ENCODE assay signal across 12 cellular contexts in the genomic region with DNA sequence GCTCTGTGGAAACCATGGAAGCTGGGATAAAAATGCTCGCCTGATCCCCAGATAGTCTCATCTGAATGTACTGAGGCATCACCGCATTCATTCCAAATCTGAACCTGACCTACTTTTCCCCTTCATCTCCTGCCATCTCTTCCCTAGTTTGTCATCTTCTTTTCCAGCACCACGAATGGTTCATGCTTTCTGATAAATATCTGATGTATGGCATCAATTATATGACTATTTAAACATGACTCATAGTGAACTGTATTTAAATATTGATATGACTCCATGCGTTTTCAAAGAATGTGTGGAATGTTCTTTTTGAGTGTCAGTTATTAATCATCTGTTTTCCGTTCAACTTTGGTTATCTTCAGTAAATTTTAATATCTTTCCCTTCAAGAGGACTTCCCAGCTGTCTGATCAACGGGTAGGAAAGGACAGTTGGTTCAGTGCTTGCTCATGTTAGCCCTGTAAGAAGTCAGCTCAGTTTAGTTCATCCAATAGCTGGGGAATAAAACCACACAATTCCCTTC. TPM values are rescaled to one million over a fixed set of nuclear protein-coding genes. Genes with fewer than 3 reads are reported as not detected.
A peak's percentile ranks its signal among the peaks of the same experiment; 100 is the strongest.
DNase-seq lines count a peak whose midpoint lies in the region; ATAC-seq, FAIRE-seq and TF ChIP-seq lines count a peak whose summit lies in the region.
"Had no signal": no experiment of that assay in that cellular context is flagged by ENCODE, and none has a peak within 500 bp of the region (broad histone marks: within the 10 kb centered on the region; RNA-seq: fewer than 3 reads in every experiment).

No MANE protein-coding gene starts in this region.

- no peak overlapping the region for H3K27ac ChIP-seq in foreskin keratinocyte
- H3K27ac ChIP-seq: pancreas had no signal

- CTCF ChIA-PET in WTC11 (lab: Charles Lee): no interaction called here

- H3K36me3 Mint-ChIP-seq in HFFc6 (ENCODE audit: low read depth) (peaks cover 33% of the 10 kb centered on the region), WTC11 (peaks cover 19% of the 10 kb centered on the region)

- no peak for FAIRE-seq in urothelium cell line (lab: Jason Lieb, UNC)
- FAIRE-seq: pancreas had no signal

- ATAC-seq in WTC11: no peak
- peak; percentile 92 for ATAC-seq in foreskin keratinocyte
- ATAC-seq: pancreas had no signal

- H3K4me1 Mint-ChIP-seq in HFFc6 (ENCODE audit: low read depth): peaks cover 77% of the 10 kb centered on the region
- H3K4me1 Mint-ChIP-seq in WTC11: peaks cover 34% of the 10 kb centered on the region

- POLR2A ChIA-PET in WTC11 (lab: Charles Lee): no interaction called here

- TF ChIP-seq CTCF in HFFc6 (IDR thresholded peaks at IDR 0.05) (no peak), WTC11 (IDR thresholded peaks at IDR 0.05) (no peak), foreskin keratinocyte (conservative IDR thresholded peaks at IDR 0.05) (no peak)

- peak overlapping the region; percentile 89 for H3K27ac Mint-ChIP-seq in HFFc6
- peak overlapping the region; percentile 27; the same call in 1 of the 2 replicates for H3K27ac Mint-ChIP-seq in WTC11

- H3K4me1 ChIP-seq in foreskin keratinocyte: peaks cover 28% of the 10 kb centered on the region
- H3K4me1 ChIP-seq: pancreas had no signal

- no peaks in the 10 kb centered on the region for H3K27me3 Mint-ChIP-seq in HFFc6 (ENCODE audit: insufficient read depth)
- no peaks in the 10 kb centered on the region for H3K27me3 Mint-ChIP-seq in WTC11 (ENCODE audit: low read depth)

- DNase-seq in HFFc6: peak; percentile 82
- DNase-seq in WTC11 (ENCODE audit: low spot score): no peak
- peak; percentile 71 to 83 for DNase-seq in foreskin keratinocyte
- DNase-seq in urothelium cell line (ENCODE audit: low spot score): peak; percentile 24
- DNase-seq in nucleus accumbens (lab: John Stamatoyannopoulos, UW): no peak
- no peak for DNase-seq in activated CD4-positive, alpha-beta T cell treated with anti-CD3 and anti-CD28 coated beads for 48 hours
- no peak for DNase-seq in OCI-M2 (lab: John Stamatoyannopoulos, UW; ENCODE audit: unreplicated experiment)
- DNase-seq: activated CD4-positive, CD25-positive, alpha-beta regulatory T cell treated with anti-CD3 and anti-CD28 coated beads, Interleukin-2, amount 50 U/mL, for 72 hours; central memory CD4-positive, alpha-beta T cell; foreskin melanocyte; pancreas; stimulated activated CD4-positive, alpha-beta T cell treated with anti-CD3 and anti-CD28 coated beads, Interleukin-2, amount 100 ng/mL, for 48 hours had no signal

- H3K27me3 ChIP-seq in foreskin keratinocyte: no peaks in the 10 kb centered on the region
- H3K27me3 ChIP-seq: pancreas had no signal

- H3K4me3 Mint-ChIP-seq in HFFc6 (peak overlapping the region; percentile 76), WTC11 (no peak overlapping the region)

- H3K9me3 Mint-ChIP-seq in HFFc6 (no peaks in the 10 kb centered on the region), WTC11 (no peaks in the 10 kb centered on the region)

TF ChIP-seq in WTC11, 78 proteins besides CTCF, POLR2A, EP300 and RAD21 (continues in another document):
- TF ChIP-seq FOXJ3 (CRISPR knock-in tag; IDR thresholded peaks at IDR 0.05; ENCODE audit: borderline replicate concordance): no peak
- TF ChIP-seq HMGXB4 (CRISPR knock-in tag; IDR thresholded peaks at IDR 0.05): no peak
- TF ChIP-seq, protein P1, sequence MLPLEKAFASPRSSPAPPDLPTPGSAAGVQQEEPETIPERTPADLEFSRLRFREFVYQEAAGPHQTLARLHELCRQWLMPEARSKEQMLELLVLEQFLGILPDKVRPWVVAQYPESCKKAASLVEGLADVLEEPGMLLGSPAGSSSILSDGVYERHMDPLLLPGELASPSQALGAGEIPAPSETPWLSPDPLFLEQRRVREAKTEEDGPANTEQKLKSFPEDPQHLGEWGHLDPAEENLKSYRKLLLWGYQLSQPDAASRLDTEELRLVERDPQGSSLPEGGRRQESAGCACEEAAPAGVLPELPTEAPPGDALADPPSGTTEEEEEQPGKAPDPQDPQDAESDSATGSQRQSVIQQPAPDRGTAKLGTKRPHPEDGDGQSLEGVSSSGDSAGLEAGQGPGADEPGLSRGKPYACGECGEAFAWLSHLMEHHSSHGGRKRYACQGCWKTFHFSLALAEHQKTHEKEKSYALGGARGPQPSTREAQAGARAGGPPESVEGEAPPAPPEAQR (CRISPR knock-in tag; IDR thresholded peaks at IDR 0.05): no peak
- TF ChIP-seq, protein P2, sequence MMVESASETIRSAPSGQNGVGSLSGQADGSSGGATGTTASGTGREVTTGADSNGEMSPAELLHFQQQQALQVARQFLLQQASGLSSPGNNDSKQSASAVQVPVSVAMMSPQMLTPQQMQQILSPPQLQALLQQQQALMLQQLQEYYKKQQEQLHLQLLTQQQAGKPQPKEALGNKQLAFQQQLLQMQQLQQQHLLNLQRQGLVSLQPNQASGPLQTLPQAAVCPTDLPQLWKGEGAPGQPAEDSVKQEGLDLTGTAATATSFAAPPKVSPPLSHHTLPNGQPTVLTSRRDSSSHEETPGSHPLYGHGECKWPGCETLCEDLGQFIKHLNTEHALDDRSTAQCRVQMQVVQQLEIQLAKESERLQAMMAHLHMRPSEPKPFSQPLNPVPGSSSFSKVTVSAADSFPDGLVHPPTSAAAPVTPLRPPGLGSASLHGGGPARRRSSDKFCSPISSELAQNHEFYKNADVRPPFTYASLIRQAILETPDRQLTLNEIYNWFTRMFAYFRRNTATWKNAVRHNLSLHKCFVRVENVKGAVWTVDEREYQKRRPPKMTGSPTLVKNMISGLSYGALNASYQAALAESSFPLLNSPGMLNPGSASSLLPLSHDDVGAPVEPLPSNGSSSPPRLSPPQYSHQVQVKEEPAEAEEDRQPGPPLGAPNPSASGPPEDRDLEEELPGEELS (CRISPR knock-in tag; IDR thresholded peaks at IDR 0.05): no peak
- TF ChIP-seq, protein P3, sequence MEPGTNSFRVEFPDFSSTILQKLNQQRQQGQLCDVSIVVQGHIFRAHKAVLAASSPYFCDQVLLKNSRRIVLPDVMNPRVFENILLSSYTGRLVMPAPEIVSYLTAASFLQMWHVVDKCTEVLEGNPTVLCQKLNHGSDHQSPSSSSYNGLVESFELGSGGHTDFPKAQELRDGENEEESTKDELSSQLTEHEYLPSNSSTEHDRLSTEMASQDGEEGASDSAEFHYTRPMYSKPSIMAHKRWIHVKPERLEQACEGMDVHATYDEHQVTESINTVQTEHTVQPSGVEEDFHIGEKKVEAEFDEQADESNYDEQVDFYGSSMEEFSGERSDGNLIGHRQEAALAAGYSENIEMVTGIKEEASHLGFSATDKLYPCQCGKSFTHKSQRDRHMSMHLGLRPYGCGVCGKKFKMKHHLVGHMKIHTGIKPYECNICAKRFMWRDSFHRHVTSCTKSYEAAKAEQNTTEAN (CRISPR knock-in tag; IDR thresholded peaks at IDR 0.05): no peak
- no peak for TF ChIP-seq TEAD1 (CRISPR knock-in tag; IDR thresholded peaks at IDR 0.05)
- TF ChIP-seq, protein P4, sequence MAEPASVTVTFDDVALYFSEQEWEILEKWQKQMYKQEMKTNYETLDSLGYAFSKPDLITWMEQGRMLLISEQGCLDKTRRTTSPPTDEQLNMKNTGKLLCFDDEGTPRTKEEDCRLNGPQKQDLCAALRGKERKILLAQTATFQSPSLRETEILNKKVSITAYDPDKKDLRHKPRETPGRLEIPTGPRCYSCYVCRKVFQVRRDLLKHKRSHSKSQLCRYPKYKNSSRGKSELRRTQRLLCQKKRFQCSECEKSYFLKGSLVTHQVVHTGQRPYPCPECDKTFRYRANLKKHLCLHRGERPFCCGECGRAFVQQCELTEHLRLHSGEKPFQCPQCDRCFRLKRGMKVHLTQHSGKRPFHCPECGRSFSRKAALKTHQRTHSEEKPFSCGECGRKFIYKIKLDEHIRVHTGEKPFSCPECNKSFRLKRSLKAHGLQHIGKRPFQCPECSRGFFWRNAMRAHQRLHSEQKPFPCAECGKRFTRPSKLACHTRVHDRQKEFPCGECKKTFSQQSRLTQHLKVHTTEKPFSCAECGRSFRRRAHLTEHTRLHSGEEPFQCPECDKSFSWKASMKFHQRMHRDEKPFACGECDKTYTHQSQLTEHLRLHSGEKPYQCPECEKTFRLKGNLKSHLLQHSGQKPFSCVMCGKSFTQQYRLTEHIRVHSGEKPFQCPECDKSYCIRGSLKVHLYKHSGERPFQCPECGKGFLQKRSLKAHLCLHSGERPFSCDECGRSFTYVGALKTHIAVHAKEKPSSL (CRISPR knock-in tag; conservative IDR thresholded peaks at IDR 0.05): no peak
- TF ChIP-seq ATF3 (CRISPR knock-in tag; conservative IDR thresholded peaks at IDR 0.05): no peak
- no peak for TF ChIP-seq NFE2L1 (CRISPR knock-in tag; IDR thresholded peaks at IDR 0.05)
- TF ChIP-seq KAT7 (CRISPR knock-in tag; IDR thresholded peaks at IDR 0.05; ENCODE audit: borderline replicate concordance): no peak
- no peak for TF ChIP-seq JUN (CRISPR knock-in tag; IDR thresholded peaks at IDR 0.05)

RNA-seq across cellular contexts. Expression of gene BASP1, which starts 21.1 kb away (rescaled TPM):
- 100 to 1,000 TPM; 101 to 158 (median 151) TPM for total RNA-seq in HFFc6 (2021; fragmentation: NEBNext Ultra II Directional; extraction: Animal tissue kit (Norgen Biotek cat#: 25700))
- total RNA-seq in WTC11 (2021): 108 to 123 TPM (median 119 TPM) in 3 replicates
- 83.8 and 106 TPM in 2 replicates for total RNA-seq in foreskin keratinocyte
- polyA plus RNA-seq in foreskin keratinocyte: 106 and 127 TPM in 2 replicates

Comparison
In these comparisons a context has a peak if more than half of its experiments do, and no peak if none do; other contexts are left out.
1. DNase-seq: peak in HFFc6 (single experiment), foreskin keratinocyte (2 of 2) and urothelium cell line (single experiment); none in WTC11 (single experiment), nucleus accumbens (0 of 56), activated CD4-positive, alpha-beta T cell treated with anti-CD3 and anti-CD28 coated beads for 48 hours (single experiment) and OCI-M2 (single experiment).